ENCODE assay signal across 16 cellular contexts in the genomic region with DNA sequence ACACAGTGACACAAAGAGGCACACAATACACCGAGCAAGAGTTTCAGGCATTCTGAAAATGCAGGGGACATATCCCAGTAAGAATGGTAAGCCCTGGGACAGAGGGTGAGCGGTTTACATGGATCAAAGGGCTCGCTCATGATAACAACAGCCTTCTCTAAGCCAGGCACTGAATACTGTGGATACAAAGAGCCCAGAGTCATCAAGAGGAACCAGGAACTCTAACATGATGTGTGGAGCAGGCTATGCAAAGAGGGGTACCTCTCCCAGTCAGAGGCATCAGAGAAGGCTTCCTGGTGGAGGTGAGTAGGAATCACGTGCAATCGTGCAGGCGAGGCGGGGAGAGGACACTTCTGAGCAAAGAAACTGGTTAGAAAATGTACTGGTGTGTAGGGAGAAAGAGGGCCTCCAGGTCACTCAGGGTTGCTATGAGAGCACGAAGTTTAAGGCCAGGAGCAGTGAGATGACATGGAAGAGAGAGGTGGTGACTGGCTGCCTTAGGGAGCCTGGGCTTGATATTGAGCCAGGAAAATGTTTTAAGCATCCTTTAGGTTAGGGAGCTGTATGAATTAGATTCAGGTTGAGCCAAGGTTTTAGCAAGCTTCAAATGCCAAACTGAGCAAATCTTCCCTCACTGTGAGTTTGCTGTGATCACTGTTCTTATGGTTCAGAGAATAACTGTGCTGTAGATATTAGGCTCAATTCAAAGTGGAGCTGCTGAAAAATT.
"Had no signal": no experiment of that assay in that cellular context is flagged by ENCODE, and none has a peak within 500 bp of the region (broad histone marks: within the 10 kb centered on the region; RNA-seq: fewer than 3 reads in every experiment).

No MANE protein-coding gene starts in this region.

- H3K27ac Mint-ChIP-seq: activated B cell treated with CpG ODN at 0.5 μM for 24 hours; activated CD4-positive, alpha-beta memory T cell treated with anti-CD3 and anti-CD28 coated beads, Interleukin-2, amount 10 ng/mL, durations not matched to agents 7 days and 5 days; activated CD8-positive, alpha-beta memory T cell treated with anti-CD3 and anti-CD28 coated beads, Interleukin-2, amount 10 ng/mL, durations not matched to agents 7 days and 5 days; activated naive CD8-positive, alpha-beta T cell treated with anti-CD3 and anti-CD28 coated beads for 36 hours; T-cell had no signal

- DNase-seq: activated B cell treated with CpG ODN at 0.5 μM for 24 hours; activated CD4-positive, alpha-beta memory T cell treated with anti-CD3 and anti-CD28 coated beads, Interleukin-2, amount 10 ng/mL, durations not matched to agents 7 days and 5 days; activated CD4-positive, alpha-beta T cell treated with anti-CD3 and anti-CD28 coated beads for 48 hours; activated CD8-positive, alpha-beta memory T cell treated with anti-CD3 and anti-CD28 coated beads, Interleukin-2, amount 10 ng/mL, durations not matched to agents 7 days and 5 days; activated naive CD4-positive, alpha-beta T cell; activated naive CD8-positive, alpha-beta T cell treated with anti-CD3 and anti-CD28 coated beads for 36 hours; body of pancreas; caudate nucleus; foreskin keratinocyte; left lung; ovary; sigmoid colon; stimulated activated naive CD4-positive, alpha-beta T cell treated with Interleukin-2 at 50 U/mL for 16 hours; T-cell; thyroid gland had no signal

- H3K36me3 Mint-ChIP-seq: activated CD8-positive, alpha-beta memory T cell treated with anti-CD3 and anti-CD28 coated beads, Interleukin-2, amount 10 ng/mL, durations not matched to agents 7 days and 5 days; activated naive CD8-positive, alpha-beta T cell treated with anti-CD3 and anti-CD28 coated beads for 36 hours; T-cell had no signal

- H3K4me3 Mint-ChIP-seq: activated B cell treated with CpG ODN at 0.5 μM for 24 hours; activated CD4-positive, alpha-beta memory T cell treated with anti-CD3 and anti-CD28 coated beads, Interleukin-2, amount 10 ng/mL, durations not matched to agents 7 days and 5 days; activated CD8-positive, alpha-beta memory T cell treated with anti-CD3 and anti-CD28 coated beads, Interleukin-2, amount 10 ng/mL, durations not matched to agents 7 days and 5 days; activated naive CD8-positive, alpha-beta T cell treated with anti-CD3 and anti-CD28 coated beads for 36 hours; neural crest cell; T-cell had no signal

- H3K4me3 ChIP-seq: body of pancreas, left lung, ovary, sigmoid colon, thyroid gland had no signal

- H3K9me3 ChIP-seq: body of pancreas, left lung, ovary, sigmoid colon, thyroid gland had no signal

- H3K27ac ChIP-seq: body of pancreas, foreskin keratinocyte, left lung, ovary, sigmoid colon, thyroid gland had no signal

- H3K4me1 ChIP-seq: left lung, sigmoid colon had no signal

- H3K9me3 Mint-ChIP-seq: activated B cell treated with CpG ODN at 0.5 μM for 24 hours; activated CD4-positive, alpha-beta memory T cell treated with anti-CD3 and anti-CD28 coated beads, Interleukin-2, amount 10 ng/mL, durations not matched to agents 7 days and 5 days; activated naive CD8-positive, alpha-beta T cell treated with anti-CD3 and anti-CD28 coated beads for 36 hours; neural crest cell; T-cell had no signal

- H3K36me3 ChIP-seq: left lung, ovary, sigmoid colon, thyroid gland had no signal

- H3K27me3 Mint-ChIP-seq: activated B cell treated with CpG ODN at 0.5 μM for 24 hours; activated CD4-positive, alpha-beta memory T cell treated with anti-CD3 and anti-CD28 coated beads, Interleukin-2, amount 10 ng/mL, durations not matched to agents 7 days and 5 days; activated naive CD8-positive, alpha-beta T cell treated with anti-CD3 and anti-CD28 coated beads for 36 hours; T-cell had no signal

- H3K27me3 ChIP-seq: body of pancreas, foreskin keratinocyte, left lung, ovary, sigmoid colon, thyroid gland had no signal

- ATAC-seq: activated CD8-positive, alpha-beta memory T cell treated with anti-CD3 and anti-CD28 coated beads, Interleukin-2, amount 10 ng/mL, durations not matched to agents 7 days and 5 days; body of pancreas; foreskin keratinocyte; left lung; T-cell had no signal

- H3K4me1 Mint-ChIP-seq: T-cell had no signal
